In the genomic region with DNA sequence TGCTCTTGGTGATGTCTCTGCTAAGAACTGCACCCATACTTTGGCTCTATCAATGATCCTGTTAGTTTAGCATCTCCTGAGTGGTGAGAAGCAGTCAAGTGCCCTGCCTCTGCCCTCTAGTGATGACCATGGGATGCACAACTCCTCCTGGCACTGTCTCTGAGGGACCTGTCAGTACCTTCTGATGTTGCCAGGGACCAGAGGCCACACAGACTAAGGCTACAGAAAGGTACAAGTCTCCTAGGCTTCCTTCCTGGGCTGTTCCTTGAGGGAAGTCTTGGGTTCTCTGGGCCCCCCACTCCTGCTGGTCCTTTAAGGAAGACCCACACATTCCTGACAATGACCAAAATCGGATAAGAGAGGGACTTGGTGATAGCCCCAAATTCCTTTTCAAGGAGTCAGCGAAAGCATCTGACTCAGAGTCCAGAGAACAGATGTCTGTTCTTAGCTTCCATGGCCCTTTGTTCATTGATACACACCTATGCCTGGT, we compare ENCODE assay signal across 11 cellular contexts. TPM values are rescaled to one million over a fixed set of nuclear protein-coding genes. Genes with fewer than 3 reads are reported as not detected.
DNase-seq lines count a peak whose midpoint lies in the region; TF ChIP-seq lines count a peak whose summit lies in the region.
"Had no signal": no experiment of that assay in that cellular context is flagged by ENCODE, and none has a peak within 500 bp of the region (broad histone marks: within the 10 kb centered on the region; RNA-seq: fewer than 3 reads in every experiment).

No MANE protein-coding gene starts in this region.

- H3K27ac ChIP-seq in right atrium auricular region, result no peak overlapping the region
- H3K27ac ChIP-seq: prostate gland, uterus had no signal

- H3K9me3 Mint-ChIP-seq in Calu3 (ENCODE audit: low read depth, unreplicated experiment), result no peaks in the 10 kb centered on the region

- TF ChIP-seq CTCF in GM10266 (IDR thresholded peaks at IDR 0.05; ENCODE audit: control insufficient read depth, insufficient read depth, low read depth, missing control alignments) (peak; percentile 33), fibroblast of pulmonary artery (IDR thresholded peaks at IDR 0.05; ENCODE audit: low read length, missing control alignments) (peak; percentile 32), Calu3 (IDR thresholded peaks at IDR 0.05; ENCODE audit: unreplicated experiment) (no peak), right atrium auricular region (IDR thresholded peaks at IDR 0.05) (peak in 1 of 2 donors; percentile 25)

- no peaks in the 10 kb centered on the region for H3K4me1 ChIP-seq in right atrium auricular region
- H3K4me1 ChIP-seq: prostate gland, uterus had no signal

- H3K27me3 ChIP-seq in right atrium auricular region, result no peaks in the 10 kb centered on the region
- H3K27me3 ChIP-seq: uterus had no signal

- H3K4me3 ChIP-seq in fibroblast of pulmonary artery (replicated peaks; ENCODE audit: low read depth, low read length) (no peak overlapping the region), right atrium auricular region (no peak overlapping the region)
- H3K4me3 ChIP-seq: prostate gland, uterus had no signal

- no peak overlapping the region for H3K27ac Mint-ChIP-seq in Calu3 (ENCODE audit: unreplicated experiment)
- H3K27ac Mint-ChIP-seq: brain had no signal

- DNase-seq in A172 (ENCODE audit: low spot score), result peak; percentile 71
- peak; percentile 44 for DNase-seq in GM10266 (ENCODE audit: extremely low spot score)
- peak; percentile 25 for DNase-seq in NCI-H460 (ENCODE audit: extremely low read depth, low read depth)
- no peak for DNase-seq in fibroblast of pulmonary artery (ENCODE audit: low read depth)
- no peak for DNase-seq in Calu3
- no peak for DNase-seq in activated CD4-positive, alpha-beta T cell treated with anti-CD3 and anti-CD28 coated beads for 1 hour
- no peak for DNase-seq in Ammon's horn (ENCODE audit: low spot score)
- no peak for DNase-seq in right atrium auricular region (ENCODE audit: low spot score)
- DNase-seq: uterus had no signal

- H3K4me1 Mint-ChIP-seq in Calu3 (ENCODE audit: low read depth, unreplicated experiment), result no peaks in the 10 kb centered on the region

- H3K36me3 ChIP-seq in right atrium auricular region, result no peaks in the 10 kb centered on the region
- H3K36me3 ChIP-seq: prostate gland, uterus had no signal

- intact Hi-C loops in Calu3 (cut with micrococcal nuclease; ENCODE audit: unreplicated experiment), result no loop called here

- H3K36me3 Mint-ChIP-seq in Calu3 (ENCODE audit: insufficient read depth, unreplicated experiment), result no peaks in the 10 kb centered on the region
- H3K36me3 Mint-ChIP-seq: brain had no signal

- BruUV-seq in Calu3 (replicated peaks; lab: Mats Ljungman, UMichigan), result no TSS peak

- peaks cover 86% of the 10 kb centered on the region for H3K27me3 Mint-ChIP-seq in Calu3 (ENCODE audit: unreplicated experiment)

- CTCF ChIA-PET in Calu3 (lab: Charles Lee), result interaction anchor here (0.8 kb wide), 1 partner anchor 53 kb away, joined by 3 read pairs; no protein-coding TSS in a partner anchor

- H3K4me3 Mint-ChIP-seq in Calu3 (ENCODE audit: low read depth, unreplicated experiment), result no peak overlapping the region
- H3K4me3 Mint-ChIP-seq: brain had no signal

- H3K9me3 ChIP-seq in right atrium auricular region, result no peaks in the 10 kb centered on the region
- H3K9me3 ChIP-seq: prostate gland, uterus had no signal

RNA-seq across cellular contexts. Expression of a gene that starts 15.3 kb away (rescaled TPM):
- 0.19 and 1.2 TPM in 2 replicates for total RNA-seq in A172 (2014; rRNA removed; shearing (Covaris generic))
- 0.25 and 0.32 TPM in 2 replicates for total RNA-seq in NCI-H460 (2014; rRNA removed; shearing (Covaris generic))
- polyA plus RNA-seq in NCI-H460 (2014; cell fraction: nucleus; rRNA removed), result 0.46 TPM in 1 of 2 replicates, not detected in the other
- not detected in 2 replicates for total RNA-seq in Calu3 (2022)
- not detected for total RNA-seq in right atrium auricular region
- total RNA-seq: prostate gland, uterus had no signal

Comparison
In these comparisons a context has a peak if more than half of its experiments do, and no peak if none do; other contexts are left out.
1. DNase-seq: peak in A172 (single experiment), GM10266 (single experiment) and NCI-H460 (single experiment); none in fibroblast of pulmonary artery (single experiment), Calu3 (single experiment), activated CD4-positive, alpha-beta T cell treated with anti-CD3 and anti-CD28 coated beads for 1 hour (single experiment), Ammon's horn (single experiment) and right atrium auricular region (single experiment).